In the genomic region with DNA sequence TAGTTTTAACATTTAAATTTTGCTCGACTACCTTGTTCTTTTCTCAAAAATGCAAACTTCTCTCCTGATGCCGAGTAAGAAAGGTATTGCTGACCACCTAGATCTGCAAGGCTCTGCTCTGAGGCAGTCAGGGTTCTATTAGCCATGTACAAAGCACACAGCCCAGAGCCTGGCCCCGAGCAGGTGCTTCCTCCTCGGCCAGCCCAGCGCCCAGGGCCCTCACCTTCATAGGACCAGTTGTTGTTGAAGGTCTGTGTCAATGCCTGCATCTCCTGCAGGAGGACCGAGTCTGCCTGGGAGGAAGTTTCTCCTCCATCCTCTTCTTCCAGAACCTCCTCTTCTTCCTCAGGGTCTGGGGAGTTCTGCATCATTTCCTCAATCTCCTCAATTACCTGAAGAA, we compare ENCODE assay signal across 20 cellular contexts.
"Had no signal": no experiment of that assay in that cellular context is flagged by ENCODE, and none has a peak within 500 bp of the region (broad histone marks: within the 10 kb centered on the region; RNA-seq: fewer than 3 reads in every experiment).

No MANE protein-coding gene starts in this region.

- H3K4me1 Mint-ChIP-seq: naive B cell had no signal

- H3K4me1 ChIP-seq: colonic mucosa, foreskin keratinocyte, left lung, lower lobe of right lung had no signal

- H3K4me3 ChIP-seq: colonic mucosa, esophagus muscularis mucosa, gastroesophageal sphincter, heart left ventricle, hepatocyte, left lung, lower lobe of right lung, mucosa of descending colon had no signal

- ATAC-seq: foreskin keratinocyte, gastroesophageal sphincter, heart left ventricle, left cardiac atrium, left lung, left ventricle myocardium superior, lower lobe of right lung, mucosa of descending colon had no signal

- H3K36me3 Mint-ChIP-seq: mesothelial cell of epicardium, naive B cell had no signal

- H3K27ac Mint-ChIP-seq: dendritic cell treated with granulocyte-macrophage colony-stimulating factor and Interleukin-4, amounts not matched to agents 40 ng/mL and 50 ng/mL, for 4 days; mesothelial cell of epicardium had no signal

- H3K9me3 Mint-ChIP-seq: dendritic cell treated with granulocyte-macrophage colony-stimulating factor and Interleukin-4, amounts not matched to agents 40 ng/mL and 50 ng/mL, for 4 days; immature natural killer cell; mesothelial cell of epicardium had no signal

- H3K4me3 Mint-ChIP-seq: dendritic cell treated with granulocyte-macrophage colony-stimulating factor and Interleukin-4, amounts not matched to agents 40 ng/mL and 50 ng/mL, for 4 days; immature natural killer cell; mesothelial cell of epicardium; naive B cell had no signal

- H3K9me3 ChIP-seq: colonic mucosa, esophagus muscularis mucosa, gastroesophageal sphincter, heart left ventricle, left lung, lower lobe of right lung, mucosa of descending colon had no signal

- H3K27me3 ChIP-seq: colonic mucosa, esophagus muscularis mucosa, foreskin keratinocyte, gastroesophageal sphincter, heart left ventricle, hepatocyte had no signal

- DNase-seq: colonic mucosa; cortex of kidney; effector CD4-positive, alpha-beta T cell; effector memory CD4-positive, alpha-beta T cell; foreskin keratinocyte; heart left ventricle; hypothalamus; immature natural killer cell; left cardiac atrium; left lung; left ventricle myocardium superior; lower lobe of right lung; mesenchymal stem cell; mucosa of descending colon; naive B cell had no signal

- H3K27ac ChIP-seq: colonic mucosa, esophagus muscularis mucosa, foreskin keratinocyte, gastroesophageal sphincter, heart left ventricle, hepatocyte, left lung, lower lobe of right lung had no signal

- H3K36me3 ChIP-seq: colonic mucosa, left lung, lower lobe of right lung had no signal
